In genomic region chr14:39351708-39352107, GRCh38 we compare ENCODE assay signal across 22 cellular contexts.
DNase-seq lines count a peak whose midpoint lies in the region; ATAC-seq and TF ChIP-seq lines count a peak whose summit lies in the region.
"Had no signal": no experiment of that assay in that cellular context is flagged by ENCODE, and none has a peak within 500 bp of the region (broad histone marks: within the 10 kb centered on the region; RNA-seq: fewer than 3 reads in every experiment).

No MANE protein-coding gene starts in this region.

- no peak overlapping the region for H4K5ac ChIP-seq in IMR-90 (ENCODE audit: low read depth, low read length)

- H2BK15ac ChIP-seq in IMR-90 (ENCODE audit: low read depth, low read length), result no peak overlapping the region

- H4K91ac ChIP-seq in IMR-90 (ENCODE audit: insufficient read depth, low read depth, low read length), result no peak overlapping the region

- H3K18ac ChIP-seq in IMR-90 (ENCODE audit: low read depth, low read length), result no peak overlapping the region

- H3K4me1 ChIP-seq in IMR-90 (ENCODE audit: control insufficient read depth, insufficient read depth, low read length) (no peaks in the 10 kb centered on the region), adrenal gland (replicated peaks in 1 of 2) (no peaks in the 10 kb centered on the region), left ventricle myocardium inferior (no peaks in the 10 kb centered on the region)
- H3K4me1 ChIP-seq: SJSA1 had no signal

- intact Hi-C loops in IMR-90 (cut with micrococcal nuclease) (no loop called here), adrenal gland (cut with DNase I) (no loop called here), left ventricle myocardium inferior (cut with micrococcal nuclease) (no loop called here)

- H2AFZ ChIP-seq in IMR-90 (replicated peaks; ENCODE audit: low read length, poor library complexity), result no peak overlapping the region

- H3K23ac ChIP-seq in IMR-90 (ENCODE audit: low read depth, low read length), result no peak overlapping the region

- TF ChIP-seq RAD21 in IMR-90 (IDR thresholded peaks at IDR 0.05; ENCODE audit: low read length), result no peak

- H3K14ac ChIP-seq in IMR-90 (replicated peaks; ENCODE audit: low read depth, low read length), result no peak overlapping the region

- no peak overlapping the region for H2BK5ac ChIP-seq in IMR-90 (ENCODE audit: low read depth, low read length, poor library complexity, severe bottlenecking)

- no peak overlapping the region for H4K8ac ChIP-seq in IMR-90 (ENCODE audit: low read depth in 2 of 2, low read length in 2 of 2)

- no peak overlapping the region for H3K56ac ChIP-seq in IMR-90 (ENCODE audit: extremely low read depth, insufficient read depth, low read length)

- H3K27me3 ChIP-seq in IMR-90 (ENCODE audit: control insufficient read depth, insufficient read depth, low read length) (no peaks in the 10 kb centered on the region), adrenal gland (no peaks in the 10 kb centered on the region), left ventricle myocardium inferior (ENCODE audit: low read depth) (no peaks in the 10 kb centered on the region)
- H3K27me3 ChIP-seq: SJSA1 had no signal

- no peaks in the 10 kb centered on the region for H3K79me1 ChIP-seq in IMR-90 (ENCODE audit: low read depth in 1 of 2, low read length in 2 of 2)

- TF ChIP-seq POLR2A in IMR-90 (IDR thresholded peaks at IDR 0.05; ENCODE audit: low read depth, low read length), result no peak
- TF ChIP-seq POLR2A in adrenal gland (IDR thresholded peaks at IDR 0.05), result no peak

- H3K9me1 ChIP-seq in IMR-90 (ENCODE audit: insufficient read depth, low read length), result no peaks in the 10 kb centered on the region

- no peak overlapping the region for H2AK5ac ChIP-seq in IMR-90 (ENCODE audit: low read depth, low read length)

- H2AK9ac ChIP-seq in IMR-90 (replicated peaks; ENCODE audit: low read depth, low read length, poor library complexity), result no peak overlapping the region

- POLR2A ChIA-PET in IMR-90 (lab: Charles Lee; ENCODE audit: unreplicated experiment), result no interaction called here

- DNase-seq in ELR (ENCODE audit: low read depth), result peak; percentile 10
- peak; percentile 41 for DNase-seq in IMR-90
- peak; percentile 36 for DNase-seq in epithelial cell of esophagus (ENCODE audit: low read depth)
- peak; percentile 42 for DNase-seq in fibroblast of villous mesenchyme (ENCODE audit: low read depth)
- no peak for DNase-seq in adrenal gland
- DNase-seq in left ventricle myocardium inferior, result no peak
- DNase-seq: DMS153; DND-41; Kasumi-1; MV-4-11; NCI-H1105; NCI-H1436 treated with DMSO at 0.1 percent for 48 hours; NCI-H187 treated with DMSO at 0.1 percent for 48 hours; NCI-H2171 treated with DMSO at 0.1 percent for 48 hours; NCI-H446; NCI-H524 treated with DMSO at 0.1 percent for 48 hours; NK-92 treated with Interleukin-12 subunit alpha and Interleukin-12 subunit beta, amount 100 ng/mL, for 24 hours; PC-3; Right ventricle myocardium superior had no signal

- H3K9me3 ChIP-seq in IMR-90 (ENCODE audit: control insufficient read depth, insufficient read depth, low read length), result no peaks in the 10 kb centered on the region
- H3K9me3 ChIP-seq in adrenal gland (replicated peaks in 1 of 3), result no peaks in the 10 kb centered on the region
- H3K9me3 ChIP-seq in left ventricle myocardium inferior (replicated peaks), result peaks cover 11% of the 10 kb centered on the region
- H3K9me3 ChIP-seq: SJSA1 had no signal

- peaks cover 6% of the 10 kb centered on the region; the same call in 1 of the 2 replicates for H3K36me3 ChIP-seq in IMR-90 (ENCODE audit: control insufficient read depth, insufficient read depth, low read length)
- peaks cover 0 to 8% of the 10 kb centered on the region in 2 donors for H3K36me3 ChIP-seq in adrenal gland (replicated peaks in 1 of 2)
- H3K36me3 ChIP-seq in left ventricle myocardium inferior, result peaks cover 57% of the 10 kb centered on the region
- H3K36me3 ChIP-seq: SJSA1 had no signal

- H3K27ac ChIP-seq in IMR-90 (ENCODE audit: insufficient read depth, low read length), result no peak overlapping the region
- no peak overlapping the region for H3K27ac ChIP-seq in adrenal gland
- no peak overlapping the region for H3K27ac ChIP-seq in left ventricle myocardium inferior (replicated peaks)
- H3K27ac ChIP-seq: SJSA1 had no signal

- in situ Hi-C loops in IMR-90 (cut with MboI; ENCODE audit: low sequenced_read_pairs), result no loop called here

- no peak overlapping the region for H3K4ac ChIP-seq in IMR-90 (ENCODE audit: low read depth, low read length)

- ATAC-seq in IMR-90 (ENCODE audit: low read depth) (no peak), SK-N-SH treated with all-trans-retinoic acid at 6 μM for 48 hours (no peak), GM21528 (IDR thresholded peaks at IDR 0.05; ENCODE audit: low FRiP score, unreplicated experiment) (no peak)
- ATAC-seq: PC-3 had no signal

- H2BK20ac ChIP-seq in IMR-90 (ENCODE audit: low read depth, low read length), result no peak overlapping the region

- no peak overlapping the region for H2BK120ac ChIP-seq in IMR-90 (ENCODE audit: low read depth, low read length)

- 94% methylated on average over 5 of the region's 9 CpGs; no CpG with 5 or more reads in 1 of the 2 experiments for WGBS in IMR-90 (ENCODE audit: extremely low coverage in 2 of 2, insufficient read length in 1 of 2), 2 experiments
- 93 to 97% (median 96%) methylated on average over 9 of the region's 9 CpGs for WGBS in adrenal gland, 4 donors

- CTCF ChIA-PET in IMR-90 (lab: Yijun Ruan, JAX), result no interaction called here

- H3K9ac ChIP-seq in IMR-90 (ENCODE audit: low read depth, low read length), result no peak overlapping the region

- TF ChIP-seq CTCF in IMR-90 (conservative IDR thresholded peaks at IDR 0.05; ENCODE audit: low read depth, low read length) (no peak), epithelial cell of esophagus (IDR thresholded peaks at IDR 0.05; ENCODE audit: insufficient read depth, low read depth, low read length, missing control alignments) (no peak), fibroblast of villous mesenchyme (IDR thresholded peaks at IDR 0.05; ENCODE audit: insufficient read depth, low read depth, low read length) (no peak), adrenal gland (IDR thresholded peaks at IDR 0.05) (no peak), left ventricle myocardium inferior (IDR thresholded peaks at IDR 0.05; ENCODE audit: borderline replicate concordance) (no peak)

- H4K20me1 ChIP-seq in IMR-90 (ENCODE audit: insufficient read depth, low read length), result no peaks in the 10 kb centered on the region

- dilution Hi-C loops in IMR-90 (cut with HindIII; ENCODE audit: low sequenced_read_pairs, unreplicated experiment), result no loop called here

- no TSS peak for BruUV-seq in IMR-90 (replicated peaks; lab: Mats Ljungman, UMichigan)

- H3K4me3 ChIP-seq in IMR-90 (ENCODE audit: insufficient read depth, low read depth, low read length) (no peak overlapping the region), epithelial cell of esophagus (ENCODE audit: low read length) (no peak overlapping the region), fibroblast of villous mesenchyme (ENCODE audit: low read depth, low read length) (no peak overlapping the region), adrenal gland (no peak overlapping the region), left ventricle myocardium inferior (no peak overlapping the region)
- H3K4me3 ChIP-seq: SJSA1 had no signal

- no peak overlapping the region for H3K4me2 ChIP-seq in IMR-90 (ENCODE audit: low read depth, low read length)

TF ChIP-seq in IMR-90, 13 proteins besides CTCF, POLR2A, EP300 and RAD21:
- TF ChIP-seq RFX5 (IDR thresholded peaks at IDR 0.05; ENCODE audit: low read depth, low read length) (no peak), FOS (IDR thresholded peaks at IDR 0.05; ENCODE audit: low read depth, low read length) (no peak), MAFK (IDR thresholded peaks at IDR 0.05; ENCODE audit: low read depth, low read length) (no peak), MXI1 (IDR thresholded peaks at IDR 0.05; ENCODE audit: borderline replicate concordance, low read depth, low read length) (no peak)
TF ChIP-seq in IMR-90: peak in this region for 0.

TF ChIP-seq in SK-N-SH treated with all-trans-retinoic acid at 6 μM for 48 hours, 23 proteins besides CTCF, POLR2A, EP300 and RAD21:
- TF ChIP-seq BACH2 (CRISPR knock-in tag; IDR thresholded peaks at IDR 0.05; ENCODE audit: borderline replicate concordance) (no peak), ISL1 (CRISPR knock-in tag; IDR thresholded peaks at IDR 0.05) (no peak)

Comparison
In these comparisons a context has a peak if more than half of its experiments do, and no peak if none do; other contexts are left out.
1. DNase-seq: peak in ELR (single experiment), IMR-90 (single experiment), epithelial cell of esophagus (single experiment) and fibroblast of villous mesenchyme (single experiment); none in adrenal gland (0 of 7) and left ventricle myocardium inferior (single experiment).